ENCODE assay signal across 13 cellular contexts in the genomic region with DNA sequence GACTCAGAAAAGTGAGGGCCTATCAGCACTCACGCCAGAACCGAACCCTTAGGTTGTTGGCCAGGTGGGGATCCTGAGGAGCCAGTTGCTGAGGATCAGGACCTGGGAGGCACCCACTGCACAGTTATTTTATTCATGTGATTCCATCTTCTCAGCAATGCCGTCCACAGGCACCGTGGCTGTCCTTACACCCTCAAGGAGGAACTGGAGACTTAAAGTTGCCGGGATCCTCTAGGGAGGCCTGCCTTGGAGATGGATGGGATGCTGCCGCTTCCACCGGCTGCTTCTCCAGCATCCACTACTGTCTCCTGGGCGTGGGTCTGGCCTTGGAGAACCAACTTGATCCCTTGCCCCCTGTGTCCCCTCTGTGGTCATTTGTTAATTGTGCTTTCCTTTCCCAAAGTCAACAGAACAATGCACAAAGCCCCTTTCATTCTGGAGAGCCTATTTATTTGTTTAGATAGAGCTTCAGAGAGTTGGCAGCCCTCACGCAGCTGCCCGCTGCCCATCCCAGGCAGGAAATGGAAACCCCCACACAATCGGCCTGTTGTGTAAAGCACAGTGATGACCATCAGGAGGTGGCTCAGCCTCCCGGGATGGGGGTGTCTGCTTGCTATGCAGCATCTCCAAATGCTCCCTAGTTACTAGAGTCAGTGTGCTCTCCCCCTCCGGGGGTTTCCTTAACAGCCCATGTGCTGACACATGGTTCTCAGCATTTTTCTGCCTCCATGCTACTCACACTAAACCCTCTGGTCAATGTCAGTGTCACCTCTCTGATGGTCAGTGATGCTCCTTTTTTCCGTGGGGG. TPM values are rescaled to one million over a fixed set of nuclear protein-coding genes. Genes with fewer than 3 reads are reported as not detected.
DNase-seq lines count a peak whose midpoint lies in the region; ATAC-seq, FAIRE-seq and TF ChIP-seq lines count a peak whose summit lies in the region.
"Had no signal": no experiment of that assay in that cellular context is flagged by ENCODE, and none has a peak within 500 bp of the region (broad histone marks: within the 10 kb centered on the region; RNA-seq: fewer than 3 reads in every experiment).

No MANE protein-coding gene starts in this region.

- no peak overlapping the region for H3K4me3 ChIP-seq in H1 (ENCODE audit: extremely low read depth in 1 of 4, insufficient read depth in 2 of 4, low read depth in 3 of 4, low read length in 4 of 4)
- no peak overlapping the region for H3K4me3 ChIP-seq in adrenal gland
- H3K4me3 ChIP-seq: ascending aorta, vagina had no signal

- no peak overlapping the region for H3K18ac ChIP-seq in H1 (ENCODE audit: extremely low read depth, low read length)

- H3K23ac ChIP-seq in H1 (ENCODE audit: insufficient read length) = no peak overlapping the region

- DNase-seq in Daoy (ENCODE audit: low read depth) (peak; percentile 66), NCI-H748 treated with DMSO at 0.1 percent for 48 hours (lab: John Stamatoyannopoulos, UW) (peak; percentile 75), H1 (ENCODE audit: low read depth in 1 of 2, low spot score in 2 of 2) (no peak), occipital lobe (lab: John Stamatoyannopoulos, UW) (peak; percentile 59), AG20443 (ENCODE audit: low spot score) (no peak), adrenal gland (no peak)
- DNase-seq: NCI-H345 had no signal

- H3K27me3 ChIP-seq in H1 (replicated peaks in 1 of 4; ENCODE audit: control insufficient read depth in 3 of 4, extremely low read depth in 1 of 4, insufficient read depth in 3 of 4, low read length in 3 of 4) (no peaks in the 10 kb centered on the region), adrenal gland (no peaks in the 10 kb centered on the region)
- H3K27me3 ChIP-seq: ascending aorta, vagina had no signal

- H2BK15ac ChIP-seq in H1 (ENCODE audit: low read length) = no peak overlapping the region

- H2BK5ac ChIP-seq in H1 (ENCODE audit: low read depth, low read length) = 0 out of 2 replicates have a peak overlapping the region, but pooled peaks have one; percentile 24

- H3K36me3 ChIP-seq in H1 (ENCODE audit: control insufficient read depth in 2 of 4, insufficient read depth in 4 of 4, low read length in 3 of 4) (no peaks in the 10 kb centered on the region), adrenal gland (replicated peaks in 1 of 2) (no peaks in the 10 kb centered on the region)
- H3K36me3 ChIP-seq: ascending aorta, vagina had no signal

- no peak overlapping the region; the same call in 1 of the 2 replicates for H4K8ac ChIP-seq in H1 (ENCODE audit: extremely low read depth, insufficient read depth, low read length)

- CTCF ChIA-PET in H1 (lab: Charles Lee; ENCODE audit: partially characterized antibody) = interaction anchor here (0.6 kb wide), 1 partner anchor 188 kb away, joined by 3 read pairs; no protein-coding TSS in a partner anchor

- H3K14ac ChIP-seq in H1 (ENCODE audit: insufficient read length) = no peak overlapping the region

- no peak overlapping the region for H3K27ac ChIP-seq in H1 (ENCODE audit: low read depth, low read length)
- no peak overlapping the region for H3K27ac ChIP-seq in adrenal gland
- H3K27ac ChIP-seq: C4-2B, vagina, VCaP had no signal

- H2BK120ac ChIP-seq in H1 (replicated peaks; ENCODE audit: low read depth, low read length) = no peak overlapping the region

- H3K9me3 ChIP-seq in H1 (ENCODE audit: insufficient read depth in 2 of 2, low read depth in 1 of 2, low read length in 1 of 2) (no peaks in the 10 kb centered on the region), adrenal gland (replicated peaks in 1 of 3) (no peaks in the 10 kb centered on the region)
- H3K9me3 ChIP-seq: ascending aorta, vagina had no signal

- H2BK12ac ChIP-seq in H1 (ENCODE audit: low read depth, low read length) = no peak overlapping the region

- FAIRE-seq in H1 (lab: Jason Lieb, UNC) = no peak

- 92% methylated on average over 14 of the region's 14 CpGs; no CpG with 5 or more reads in 1 of the 2 experiments for WGBS in H1 (ENCODE audit: extremely low coverage in 1 of 2, insufficient coverage in 1 of 2, insufficient read length in 1 of 2, insufficient replicate concordance in 2 of 2, low coverage in 1 of 2, low lambda C conversion rate in 2 of 2, missing lambda C conversion rate in 1 of 2), 2 experiments
- WGBS in adrenal gland, 4 donors = 75 to 81% (median 77%) methylated on average over 10 to 14 of the region's 14 CpGs

- H4K91ac ChIP-seq in H1 (replicated peaks; ENCODE audit: insufficient read length, low read length) = no peak overlapping the region

- H3K4me2 ChIP-seq in H1 (ENCODE audit: insufficient read depth in 1 of 2, low read depth in 2 of 2, low read length in 2 of 2) = no peak overlapping the region

- no peak overlapping the region for H4K5ac ChIP-seq in H1 (ENCODE audit: insufficient read length, low read depth, low read length)

- H2AK5ac ChIP-seq in H1 (ENCODE audit: low read depth, low read length) = no peak overlapping the region

- H3K79me2 ChIP-seq in H1 (ENCODE audit: control insufficient read depth in 1 of 2, insufficient read depth in 2 of 2, low read length in 2 of 2) = no peaks in the 10 kb centered on the region

- no peaks in the 10 kb centered on the region for H3K79me1 ChIP-seq in H1 (ENCODE audit: low read depth, low read length)

- TF ChIP-seq EP300 in H1 (IDR thresholded peaks at IDR 0.05; ENCODE audit: borderline replicate concordance in 1 of 2, low read depth in 2 of 2, low read length in 2 of 2) = no peak

- H3K4me1 ChIP-seq in H1 (replicated peaks in 1 of 4; ENCODE audit: control insufficient read depth in 3 of 4, insufficient read depth in 4 of 4, low read length in 3 of 4) (peaks cover 0 to 7% (median 6%) of the 10 kb centered on the region in 4 experiments; a peak in 5 of 7 replicates), adrenal gland (replicated peaks in 1 of 2) (peaks cover 0 to 12% of the 10 kb centered on the region in 2 donors)

- POLR2A ChIA-PET in H1 (lab: Charles Lee; ENCODE audit: partially characterized antibody) = no interaction called here

- no peak for TF ChIP-seq POLR2A in H1 (IDR thresholded peaks at IDR 0.05; ENCODE audit: control extremely low read depth in 1 of 2, low read depth in 2 of 2, low read length in 2 of 2)
- TF ChIP-seq POLR2A in GM18505 (IDR thresholded peaks at IDR 0.05; ENCODE audit: borderline replicate concordance, extremely low read depth, insufficient read depth, insufficient read length) = no peak
- no peak for TF ChIP-seq POLR2A in adrenal gland (IDR thresholded peaks at IDR 0.05)

- no peak for ATAC-seq in GM18520 (IDR thresholded peaks at IDR 0.05; ENCODE audit: unreplicated experiment)
- ATAC-seq in GM18505 (IDR thresholded peaks at IDR 0.05; ENCODE audit: unreplicated experiment) = no peak

- H3K9ac ChIP-seq in H1 (replicated peaks in 1 of 4; ENCODE audit: extremely low read depth in 1 of 4, low read depth in 3 of 4, low read length in 3 of 4) = no peak overlapping the region

- H2BK20ac ChIP-seq in H1 (ENCODE audit: low read length) = no peak overlapping the region

- H4K20me1 ChIP-seq in H1 (replicated peaks in 1 of 2; ENCODE audit: control insufficient read depth in 1 of 2, insufficient read depth in 2 of 2, low read length in 2 of 2) = no peaks in the 10 kb centered on the region

- H3K56ac ChIP-seq in H1 (replicated peaks; ENCODE audit: insufficient read length, low read depth, low read length) = no peak overlapping the region

- TF ChIP-seq CTCF in H1 (IDR thresholded peaks at IDR 0.05; ENCODE audit: control extremely low read depth in 1 of 3, insufficient read depth in 1 of 3, low read depth in 1 of 3, low read length in 3 of 3) (no peak), adrenal gland (IDR thresholded peaks at IDR 0.05) (no peak)

- no peak overlapping the region for H2AFZ ChIP-seq in H1 (ENCODE audit: low read length)

- H3K23me2 ChIP-seq in H1 (ENCODE audit: low read depth, low read length) = no peaks in the 10 kb centered on the region

- intact Hi-C loops in adrenal gland (cut with DNase I) = no loop called here

- no peak overlapping the region for H3K4ac ChIP-seq in H1 (replicated peaks; ENCODE audit: insufficient read length, low read depth, low read length)

- no peak for TF ChIP-seq RAD21 in H1 (IDR thresholded peaks at IDR 0.05 in 1 of 2, conservative IDR thresholded peaks at IDR 0.05 in 1 of 2; ENCODE audit: low read depth in 2 of 2, low read length in 2 of 2)

TF ChIP-seq in H1, 55 proteins besides CTCF, POLR2A, EP300 and RAD21 (continues in another document):
- TF ChIP-seq SP4 (IDR thresholded peaks at IDR 0.05; ENCODE audit: low read length) = no peak
- no peak for TF ChIP-seq BRCA1 (IDR thresholded peaks at IDR 0.05; ENCODE audit: low read depth, low read length)
- TF ChIP-seq, protein P1, sequence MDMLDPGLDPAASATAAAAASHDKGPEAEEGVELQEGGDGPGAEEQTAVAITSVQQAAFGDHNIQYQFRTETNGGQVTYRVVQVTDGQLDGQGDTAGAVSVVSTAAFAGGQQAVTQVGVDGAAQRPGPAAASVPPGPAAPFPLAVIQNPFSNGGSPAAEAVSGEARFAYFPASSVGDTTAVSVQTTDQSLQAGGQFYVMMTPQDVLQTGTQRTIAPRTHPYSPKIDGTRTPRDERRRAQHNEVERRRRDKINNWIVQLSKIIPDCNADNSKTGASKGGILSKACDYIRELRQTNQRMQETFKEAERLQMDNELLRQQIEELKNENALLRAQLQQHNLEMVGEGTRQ (IDR thresholded peaks at IDR 0.05; ENCODE audit: low read length) = no peak
- TF ChIP-seq RBBP5 (IDR thresholded peaks at IDR 0.05; ENCODE audit: borderline replicate concordance, low read depth, low read length) = no peak
- TF ChIP-seq SAP30 (IDR thresholded peaks at IDR 0.05; ENCODE audit: insufficient read depth, insufficient replicate concordance, low read length) = no peak
- TF ChIP-seq YY1 (IDR thresholded peaks at IDR 0.05; ENCODE audit: low read depth, low read length) = no peak
- no peak for TF ChIP-seq PHF8 (conservative IDR thresholded peaks at IDR 0.05; ENCODE audit: low read depth, low read length)
- no peak for TF ChIP-seq SIX5 (IDR thresholded peaks at IDR 0.05; ENCODE audit: low read depth, low read length)
- TF ChIP-seq CBX5 (IDR thresholded peaks at IDR 0.05; ENCODE audit: low read depth, low read length) = no peak

RNA-seq across cellular contexts. Expression of gene IGFBP3, which starts 52.9 kb away (rescaled TPM):
- 201 and 265 TPM in 2 replicates for total RNA-seq in Daoy (2014; rRNA removed; shearing (Covaris generic))
- total RNA-seq in H1 (2021; fragmentation: NEBNext Ultra II Directional; extraction: Animal tissue kit (Norgen Biotek cat#: 25700)) = 5.5 and 7.1 TPM in 2 replicates
- polyA plus RNA-seq in H1 (2011; rRNA removed) = 12.1 TPM in 2 replicates
- polyA plus RNA-seq in H1 (2011; cell fraction: cytosol; rRNA removed) = 11.9 TPM
- 9.8 TPM for polyA plus RNA-seq in H1 (2011; cell fraction: nucleus; rRNA removed)
- polyA plus RNA-seq in H1 (2012, experiment 1 of 2) = 8.9 to 10.8 TPM (median 9.8 TPM) in 4 replicates
- polyA plus RNA-seq in H1 (2012, experiment 2 of 2) = 11.2 TPM
- polyA plus RNA-seq in H1 (2013, experiment 1 of 2) = 7.7 TPM
- 9.2 TPM for polyA plus RNA-seq in H1 (2013, experiment 2 of 2)
- 4.7 and 6.3 TPM in 2 replicates for polyA minus RNA-seq in H1 (2011; rRNA and poly(A)+ RNA removed)
- polyA minus RNA-seq in H1 (2011; cell fraction: cytosol; rRNA and poly(A)+ RNA removed) = 10.3 TPM
- polyA minus RNA-seq in H1 (2011; cell fraction: nucleus; rRNA and poly(A)+ RNA removed) = 16.8 TPM
- 4.2 TPM for total RNA-seq in occipital lobe
- total RNA-seq in adrenal gland = 10 to 100 TPM in 6 of 8 donors, 1 to 10 TPM in 2; 5.5 to 32.5 (median 17.6) TPM
- polyA plus RNA-seq in adrenal gland = 10 to 100 TPM in 2 of 3 donors, 1 to 10 TPM in 1; 5.4 to 53.1 (median 16.2) TPM

Comparison
In these comparisons a context has a peak if more than half of its experiments do, and no peak if none do; other contexts are left out.
1. DNase-seq: peak in Daoy (single experiment), NCI-H748 treated with DMSO at 0.1 percent for 48 hours (single experiment) and occipital lobe (single experiment); none in H1 (0 of 2), AG20443 (single experiment) and adrenal gland (0 of 7).